ENCODE assay signal across 29 cellular contexts in the genomic region with DNA sequence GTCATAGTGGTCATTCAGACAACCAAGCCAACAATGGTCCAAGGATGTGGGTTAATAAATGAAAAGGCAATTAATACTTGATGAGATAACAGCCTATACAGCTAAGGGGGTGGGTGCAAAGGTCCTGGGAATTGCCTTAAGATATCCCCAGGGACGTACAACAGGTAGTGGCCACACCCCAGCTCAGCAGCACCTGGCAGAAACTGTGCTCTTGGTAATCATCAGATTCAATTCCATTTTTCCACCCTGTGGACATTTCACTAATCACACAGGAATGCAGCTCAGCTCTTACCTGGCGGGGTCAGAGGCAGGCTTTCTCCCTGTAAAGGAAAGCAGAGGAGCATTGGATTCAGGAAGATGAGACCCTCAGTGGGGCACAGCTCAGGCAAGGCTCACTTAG. TPM values are rescaled to one million over a fixed set of nuclear protein-coding genes. Genes with fewer than 3 reads are reported as not detected.
"Had no signal": no experiment of that assay in that cellular context is flagged by ENCODE, and none has a peak within 500 bp of the region (broad histone marks: within the 10 kb centered on the region; RNA-seq: fewer than 3 reads in every experiment).

No MANE protein-coding gene starts in this region.

- ATAC-seq: activated naive CD4-positive, alpha-beta T cell treated with anti-CD3 and anti-CD28 coated beads, Interleukin-2, amount 50 U/mL, for 72 hours; activated T-cell treated with anti-CD3 and anti-CD28 coated beads, Interleukin-2, amount 50 U/mL, for 72 hours; effector memory CD8-positive, alpha-beta T cell; WTC11 had no signal

- DNase-seq: activated CD4-positive, alpha-beta memory T cell treated with anti-CD3 and anti-CD28 coated beads, Interleukin-2, amount 10 ng/mL, durations not matched to agents 7 days and 5 days; activated CD4-positive, alpha-beta T cell treated with anti-CD3 and anti-CD28 coated beads for 1 hour; activated CD4-positive, alpha-beta T cell treated with anti-CD3 and anti-CD28 coated beads for 4 hours; activated CD4-positive, alpha-beta T cell treated with anti-CD3 and anti-CD28 coated beads, Interleukin-2, amount 10 ng/mL, durations not matched to agents 7 days and 5 days; activated CD4-positive, alpha-beta T cell treated with anti-CD3 and anti-CD28 coated beads, Interleukin-2, amount 50 U/mL, for 4 hours; activated CD8-positive, alpha-beta memory T cell treated with anti-CD3 and anti-CD28 coated beads, Interleukin-2, amount 50 U/mL, for 48 hours; activated gamma-delta T cell; activated naive CD4-positive, alpha-beta T cell; activated naive CD4-positive, alpha-beta T cell treated with anti-CD3 and anti-CD28 coated beads, Interleukin-2, amount 10 ng/mL, durations not matched to agents 7 days and 5 days; activated naive CD8-positive, alpha-beta T cell treated with anti-CD3 and anti-CD28 coated beads, Interleukin-2, amount 10 ng/mL, durations not matched to agents 7 days and 5 days; activated T-cell treated with anti-CD3 and anti-CD28 coated beads for 4 hours; activated T-cell treated with anti-CD3 and anti-CD28 coated beads, Interleukin-2, amount 50 U/mL, for 24 hours; activated T-cell treated with anti-CD3 and anti-CD28 coated beads, Interleukin-2, amount 50 U/mL, for 72 hours; cortex of kidney; dermis blood vessel endothelial cell; effector CD4-positive, alpha-beta T cell; effector memory CD8-positive, alpha-beta T cell; esophagus squamous epithelium; T-helper 2 cell had no signal

- H3K27me3 ChIP-seq: ascending aorta, esophagus squamous epithelium had no signal

- H3K9me3 ChIP-seq: ascending aorta, esophagus squamous epithelium had no signal

- H3K36me3 ChIP-seq: ascending aorta, esophagus squamous epithelium had no signal

- H3K4me3 ChIP-seq: ascending aorta, esophagus squamous epithelium had no signal

- H3K4me1 ChIP-seq: ascending aorta, esophagus squamous epithelium had no signal

- H3K27ac ChIP-seq: ascending aorta, epithelial cell of prostate, esophagus squamous epithelium had no signal

RNA-seq across cellular contexts. Expression of gene FCRL5, which starts 32.9 kb away (rescaled TPM):
- total RNA-seq: activated CD4-positive, alpha-beta memory T cell treated with anti-CD3 and anti-CD28 coated beads, Interleukin-2, amount 10 ng/mL, durations not matched to agents 7 days and 5 days; activated CD4-positive, alpha-beta T cell treated with anti-CD3 and anti-CD28 coated beads, Interleukin-2, amount 10 ng/mL, durations not matched to agents 7 days and 5 days; activated naive CD4-positive, alpha-beta T cell treated with anti-CD3 and anti-CD28 coated beads, Interleukin-2, amount 50 U/mL, for 72 hours; ascending aorta; bronchial epithelial cell; chondrocyte; dermis blood vessel endothelial cell; fibroblast of lung; fibroblast of villous mesenchyme; frontal cortex; T-helper 1 cell treated with Interleukin-12 subunit alpha and Interleukin-12 subunit beta and Interleukin-4 antibody, amounts not matched to agents 30 ng/mL and 1 ng/mL, for 36 hours had no signal
